Comparison of ENCODE assay signal across 22 cellular contexts in the genomic region with DNA sequence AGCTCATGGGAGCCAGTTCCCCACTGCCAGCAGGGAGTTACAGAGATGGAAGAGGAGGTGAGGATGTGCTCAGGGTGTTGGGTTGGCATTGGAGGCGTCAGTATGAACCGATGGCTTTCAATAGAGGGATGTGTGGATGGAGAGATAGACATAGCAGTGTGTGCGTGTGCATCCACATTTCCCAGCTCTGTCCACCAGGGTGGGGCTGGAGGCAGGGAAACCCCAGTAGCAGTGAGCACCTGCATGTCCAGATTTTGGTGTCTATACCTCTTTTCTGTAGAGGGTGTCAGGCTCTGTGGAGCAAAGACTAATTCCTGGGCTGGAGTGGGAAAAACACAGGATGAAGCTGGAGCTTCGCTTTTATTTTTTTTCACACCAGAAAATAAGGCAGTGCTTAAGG. TPM values are rescaled to one million over a fixed set of nuclear protein-coding genes. Genes with fewer than 3 reads are reported as not detected.
"Had no signal": no experiment of that assay in that cellular context is flagged by ENCODE, and none has a peak within 500 bp of the region (broad histone marks: within the 10 kb centered on the region; RNA-seq: fewer than 3 reads in every experiment).

No MANE protein-coding gene starts in this region.

- H3K27ac Mint-ChIP-seq: activated naive CD4-positive, alpha-beta T cell treated with anti-CD3 and anti-CD28 coated beads, Interleukin-2, amount 50 U/mL, for 24 hours; naive thymus-derived CD4-positive, alpha-beta T cell; stimulated activated naive B cell treated with anti-CD40 and anti-IgM and Interleukin-4, amounts not matched to agents 10 μg/mL and 1 μg/mL and 100 μg/mL, for 72 hours had no signal

- DNase-seq: activated CD4-positive, alpha-beta T cell treated with anti-CD3 and anti-CD28 coated beads, Interleukin-2, amount 50 U/mL, for 1 hour; activated CD8-positive, alpha-beta memory T cell treated with anti-CD3 and anti-CD28 coated beads, Interleukin-2, amount 50 U/mL, for 4 hours; activated effector memory CD4-positive, alpha-beta T cell treated with Interleukin-2 at 50 U/mL for 16 hours; activated T-cell treated with anti-CD3 and anti-CD28 coated beads, Interleukin-2, amount 50 U/mL, for 48 hours; effector memory CD8-positive, alpha-beta T cell; foreskin melanocyte; glutamatergic neuron; left lung; naive thymus-derived CD4-positive, alpha-beta T cell; stimulated activated naive B cell treated with anti-CD40 and anti-IgM and Interleukin-4, amounts not matched to agents 10 μg/mL and 1 μg/mL and 100 μg/mL, for 72 hours; T1000 had no signal

- H3K4me3 Mint-ChIP-seq: activated naive CD4-positive, alpha-beta T cell treated with anti-CD3 and anti-CD28 coated beads, Interleukin-2, amount 50 U/mL, for 24 hours; effector memory CD8-positive, alpha-beta T cell; naive thymus-derived CD4-positive, alpha-beta T cell; stimulated activated naive B cell treated with anti-CD40 and anti-IgM and Interleukin-4, amounts not matched to agents 10 μg/mL and 1 μg/mL and 100 μg/mL, for 72 hours had no signal

- H3K36me3 ChIP-seq: left lung had no signal

- H3K9me3 ChIP-seq: left lung, tibial nerve had no signal

- H3K27me3 ChIP-seq: left lung, tibial nerve had no signal

- H3K4me1 ChIP-seq: left lung, parathyroid adenoma had no signal

- H3K36me3 Mint-ChIP-seq: stimulated activated naive B cell treated with anti-CD40 and anti-IgM and Interleukin-4, amounts not matched to agents 10 μg/mL and 1 μg/mL and 100 μg/mL, for 72 hours had no signal

- H3K9me3 Mint-ChIP-seq: activated naive CD4-positive, alpha-beta T cell treated with anti-CD3 and anti-CD28 coated beads, Interleukin-2, amount 50 U/mL, for 24 hours; effector memory CD8-positive, alpha-beta T cell had no signal

- H3K27ac ChIP-seq: epithelial cell of prostate, left lung, parathyroid adenoma had no signal

- H3K4me3 ChIP-seq: left lung, tibial nerve had no signal

- ATAC-seq: activated CD4-positive, CD25-positive, alpha-beta regulatory T cell treated with anti-CD3 and anti-CD28 coated beads, Interleukin-2, amount 50 U/mL, for 24 hours; effector memory CD8-positive, alpha-beta T cell; left lung; naive thymus-derived CD4-positive, alpha-beta T cell; stimulated activated naive B cell treated with anti-CD40 and anti-IgM and Interleukin-4, amounts not matched to agents 10 μg/mL and 1 μg/mL and 100 μg/mL, for 72 hours had no signal

- H3K4me1 Mint-ChIP-seq: activated naive CD4-positive, alpha-beta T cell treated with anti-CD3 and anti-CD28 coated beads, Interleukin-2, amount 50 U/mL, for 24 hours had no signal

- H3K27me3 Mint-ChIP-seq: activated naive CD4-positive, alpha-beta T cell treated with anti-CD3 and anti-CD28 coated beads, Interleukin-2, amount 50 U/mL, for 24 hours; effector memory CD8-positive, alpha-beta T cell; naive thymus-derived CD4-positive, alpha-beta T cell; stimulated activated naive B cell treated with anti-CD40 and anti-IgM and Interleukin-4, amounts not matched to agents 10 μg/mL and 1 μg/mL and 100 μg/mL, for 72 hours had no signal

RNA-seq across cellular contexts. Expression of a gene that starts 37.2 kb away (rescaled TPM):
- total RNA-seq: bronchial epithelial cell; mononuclear cell; T-helper 1 cell treated with Interleukin-12 subunit alpha and Interleukin-12 subunit beta and Interleukin-4 antibody, amounts not matched to agents 30 ng/mL and 1 ng/mL, for 36 hours; tibial nerve had no signal

RNA-seq across cellular contexts. Expression of a gene that starts 58.6 kb away (rescaled TPM):
- total RNA-seq: astrocyte; dermis microvascular lymphatic vessel endothelial cell; lung microvascular endothelial cell; naive thymus-derived CD4-positive, alpha-beta T cell; T-helper 1 cell treated with Interleukin-12 subunit alpha and Interleukin-12 subunit beta and Interleukin-4 antibody, amounts not matched to agents 30 ng/mL and 1 ng/mL, for 36 hours had no signal
